6 cellular contexts compared by ENCODE assay signal in the genomic region with DNA sequence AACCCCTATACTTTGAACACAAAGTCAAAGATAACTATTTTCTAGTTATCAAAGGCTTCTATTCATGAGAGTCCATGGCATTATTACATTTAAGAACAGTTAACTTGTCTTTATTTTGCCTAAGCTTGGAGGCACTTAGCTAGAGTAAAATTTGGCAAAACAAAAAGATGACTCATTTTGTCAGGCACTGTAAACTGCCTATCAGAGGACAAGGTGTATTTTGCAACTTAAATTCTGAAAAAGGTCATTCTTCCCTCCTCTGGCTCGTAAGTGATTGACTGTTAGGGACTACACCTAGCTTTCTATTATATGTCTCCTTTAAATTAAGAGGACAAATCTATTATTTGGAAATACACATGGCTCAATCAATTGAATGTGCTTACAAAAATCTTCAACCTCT.
DNase-seq lines count a peak whose midpoint lies in the region; ATAC-seq, FAIRE-seq and TF ChIP-seq lines count a peak whose summit lies in the region.
"Not testable (repeated sequence)": the region's sequence is repeated elsewhere in the genome, so short reads cannot be mapped to it uniquely, and the experiment has no call there.

No MANE protein-coding gene starts in this region.

- H3K79me2 ChIP-seq in GM23248 (ENCODE audit: insufficient read depth); K562 (ENCODE audit: control insufficient read depth, insufficient read depth, low read length): not testable (repeated sequence)

- H3K9me2 ChIP-seq in GM23248 (ENCODE audit: insufficient read depth): not testable (repeated sequence)

- H3K9ac ChIP-seq in GM23248; K562 (ENCODE audit: insufficient read depth in 1 of 2, low read depth in 2 of 2, low read length in 2 of 2): not testable (repeated sequence)

- TF ChIP-seq POLR2A in K562 (conservative IDR thresholded peaks at IDR 0.05): not testable (repeated sequence)

- in situ Hi-C loops in GM23248 (cut with MboI) (loop anchor here (25.0 kb wide), 1 partner anchor 706 kb away; no protein-coding TSS in a partner anchor), K562 (cut with MboI) (loop anchor here (5.0 to 10.0 kb wide), 2 partner anchors 709 to 1954 kb away; no protein-coding TSS in a partner anchor)

- H3F3A ChIP-seq in GM23248 (ENCODE audit: insufficient read depth): not testable (repeated sequence)

- not testable (repeated sequence) for H3K27me3 ChIP-seq in GM23248 (replicated peaks; ENCODE audit: insufficient read depth); RWPE2 (ENCODE audit: insufficient read depth, poor library complexity, severe bottlenecking); K562 (ENCODE audit: control insufficient read depth in 2 of 2, insufficient read depth in 2 of 2, low read length in 2 of 2); foreskin keratinocyte; left lung; psoas muscle (ENCODE audit: insufficient read depth in 3 of 3, low read length in 2 of 3)

- not testable (repeated sequence) for H3K9me3 ChIP-seq in GM23248 (ENCODE audit: low read depth); RWPE2 (ENCODE audit: severe bottlenecking); K562 (replicated peaks; ENCODE audit: control insufficient read depth, insufficient read depth, low read depth, low read length); left lung; psoas muscle

- peak; percentile 54 for ATAC-seq in RWPE2 (ENCODE audit: low read depth)
- peak; percentile 62 for ATAC-seq in K562
- peak; percentile 40 for ATAC-seq in foreskin keratinocyte
- peak; percentile 47 for ATAC-seq in left lung
- peak; percentile 40 to 70 (median 52) for ATAC-seq in psoas muscle

- H3K36me3 ChIP-seq in GM23248 (ENCODE audit: low read depth); K562 (ENCODE audit: control insufficient read depth, insufficient read depth, low read length); left lung; psoas muscle (ENCODE audit: insufficient read depth in 1 of 2, low read depth in 1 of 2): not testable (repeated sequence)
- peaks cover 14% of the 10 kb centered on the region for H3K36me3 ChIP-seq in RWPE2 (ENCODE audit: low read depth)

- H3K4me3 ChIP-seq in GM23248; RWPE2 (ENCODE audit: severe bottlenecking); K562; left lung; psoas muscle: not testable (repeated sequence)

- FAIRE-seq in K562 (lab: Jason Lieb, UNC): not testable (repeated sequence)

- 0 out of 2 replicates have a peak overlapping the region, but pooled peaks have one; percentile 68 for H3K27ac ChIP-seq in GM23248
- not testable (repeated sequence) for H3K27ac ChIP-seq in RWPE2 (ENCODE audit: poor library complexity, severe bottlenecking); K562 (ENCODE audit: extremely low read depth, low read depth, low read length); foreskin keratinocyte; left lung; psoas muscle

- not testable (repeated sequence) for H2AFZ ChIP-seq in GM23248; K562 (ENCODE audit: low read depth, low read length)

- TF ChIP-seq CTCF in RWPE2 (IDR thresholded peaks at IDR 0.05; ENCODE audit: poor library complexity, severe bottlenecking); K562 (IDR thresholded peaks at IDR 0.05 in 2 of 3, conservative IDR thresholded peaks at IDR 0.05 in 1 of 3; ENCODE audit: insufficient read depth in 2 of 3, low read depth in 1 of 3, low read length in 3 of 3); foreskin keratinocyte (conservative IDR thresholded peaks at IDR 0.05); left lung (IDR thresholded peaks at IDR 0.05); psoas muscle (IDR thresholded peaks at IDR 0.05): not testable (repeated sequence)

- POLR2A ChIA-PET in K562 (lab: Yijun Ruan, JAX): not testable (repeated sequence)

- TF ChIP-seq EP300 in K562 (IDR thresholded peaks at IDR 0.05; ENCODE audit: low read length): not testable (repeated sequence)

- H3K4me1 ChIP-seq in GM23248 (ENCODE audit: insufficient read depth) (peaks cover 16% of the 10 kb centered on the region), psoas muscle (peaks cover 19% of the 10 kb centered on the region)
- H3K4me1 ChIP-seq in RWPE2 (ENCODE audit: insufficient read depth, poor library complexity, severe bottlenecking); K562 (replicated peaks in 1 of 2; ENCODE audit: control insufficient read depth in 2 of 2, insufficient read depth in 2 of 2, low read length in 2 of 2); foreskin keratinocyte; left lung: not testable (repeated sequence)

- 40% methylated on average over 1 of the region's 1 CpG; no CpG with 5 or more reads in 1 of the 2 experiments for WGBS in GM23248 (ENCODE audit: low coverage in 1 of 2, low lambda C conversion rate in 2 of 2, missing lambda C conversion rate in 2 of 2), 2 experiments
- WGBS in K562 (ENCODE audit: insufficient coverage, low coverage, missing lambda C conversion rate): no CpG with 5 or more reads among the region's 1 CpG
- whole genome bisulfite sequencing in psoas muscle, 3 donors: no CpG with 5 or more reads among the region's 1 CpG

- not testable (repeated sequence) for TF ChIP-seq RAD21 in K562 (CRISPR knock-in tag; conservative IDR thresholded peaks at IDR 0.05 in 1 of 2, IDR thresholded peaks at IDR 0.05 in 1 of 2)

- not testable (repeated sequence) for DNase-seq in GM23248; RWPE2 (ENCODE audit: low spot score); K562 (ENCODE audit: extremely low read depth in 1 of 4, low spot score in 3 of 4); foreskin keratinocyte; left lung; psoas muscle

- BruUV-seq in K562 (replicated peaks; lab: Mats Ljungman, UMichigan): not testable (repeated sequence)

- not testable (repeated sequence) for H3K4me2 ChIP-seq in GM23248 (ENCODE audit: unreplicated experiment); K562 (ENCODE audit: insufficient read depth, low read length)

- intact Hi-C loops in K562 (cut with micrococcal nuclease); left lung (cut with DNase I): not testable (repeated sequence)
- intact Hi-C loops in psoas muscle (cut with DNase I): loop anchor here in 1 of 2 donors (10.0 kb wide), 1 partner anchor 149 kb away; a partner anchor contains a TSS

- not testable (repeated sequence) for H4K20me1 ChIP-seq in GM23248 (ENCODE audit: insufficient read depth); K562 (replicated peaks; ENCODE audit: control insufficient read depth, insufficient read depth, low read length)

- H3K9me1 ChIP-seq in K562 (ENCODE audit: control insufficient read depth, insufficient read depth, low read length): not testable (repeated sequence)

- CTCF ChIA-PET in K562 (lab: Yijun Ruan, JAX; ENCODE audit: low intra/inter-chr PET ratio): not testable (repeated sequence)
